In the genomic region with DNA sequence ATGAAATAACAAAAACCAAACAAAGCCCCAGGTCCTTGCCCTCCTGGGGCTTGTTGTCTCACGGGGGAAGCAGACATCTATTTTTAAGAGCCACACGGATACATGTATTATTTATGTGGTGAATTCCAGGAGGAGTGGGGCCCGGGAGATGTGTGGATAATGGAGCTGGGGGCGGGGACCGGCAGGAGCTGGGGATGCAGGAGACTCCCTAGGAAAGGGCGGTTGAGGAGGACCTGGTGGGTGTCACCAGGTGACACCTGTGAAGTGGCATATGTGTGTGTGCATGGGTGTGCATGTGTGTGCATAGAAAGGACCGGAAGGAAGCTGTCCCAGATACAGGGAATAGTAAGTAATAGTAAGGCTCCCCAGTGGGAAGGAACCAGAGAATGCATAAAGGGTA, we compare ENCODE assay signal across 18 cellular contexts.
DNase-seq lines count a peak whose midpoint lies in the region; ATAC-seq and TF ChIP-seq lines count a peak whose summit lies in the region.
"Had no signal": no experiment of that assay in that cellular context is flagged by ENCODE, and none has a peak within 500 bp of the region (broad histone marks: within the 10 kb centered on the region; RNA-seq: fewer than 3 reads in every experiment).

No MANE protein-coding gene starts in this region.

- TF ChIP-seq CTCF in heart right ventricle (IDR thresholded peaks at IDR 0.05), result no peak
- no peak for TF ChIP-seq CTCF in chondrocyte (IDR thresholded peaks at IDR 0.05)
- no peak for TF ChIP-seq CTCF in neural progenitor cell (IDR thresholded peaks at IDR 0.05)
- TF ChIP-seq CTCF in spleen (IDR thresholded peaks at IDR 0.05 in 8 of 11, conservative IDR thresholded peaks at IDR 0.05 in 3 of 11), result no peak

- in situ Hi-C loops in ACHN (cut with HindIII; ENCODE audit: low pct_ligation_motif_present, low pct_unique_long_range_greater_than_20kb, low sequenced_read_pairs), result no loop called here

- no peak overlapping the region for H2AFZ ChIP-seq in neural progenitor cell (replicated peaks)

- H3K27ac Mint-ChIP-seq in chondrocyte (ENCODE audit: unreplicated experiment) (no peak overlapping the region), neural progenitor cell (peak overlapping the region; percentile 87)
- H3K27ac Mint-ChIP-seq: B cell; CD8-positive, alpha-beta T cell; GM23338 had no signal

- H3K27me3 Mint-ChIP-seq in chondrocyte (ENCODE audit: low read depth), result no peaks in the 10 kb centered on the region
- peaks cover 7% of the 10 kb centered on the region for H3K27me3 Mint-ChIP-seq in neural progenitor cell (ENCODE audit: insufficient read depth, low read depth)
- H3K27me3 Mint-ChIP-seq: B cell had no signal

- DNase-seq in Right ventricle myocardium inferior (ENCODE audit: missing footprints) (peak; percentile 14), heart right ventricle (no peak), chondrocyte (ENCODE audit: low spot score) (peak; percentile 58), neural progenitor cell (ENCODE audit: low spot score) (no peak), spleen (peak; percentile 16), ACHN (no peak), SKM-1 (lab: John Stamatoyannopoulos, UW; ENCODE audit: unreplicated experiment) (no peak), NCI-H1694 treated with DMSO at 0.1 percent for 48 hours (lab: John Stamatoyannopoulos, UW) (no peak)
- DNase-seq: 8988T; Calu3; CD8-positive, alpha-beta T cell; DMS79 treated with DMSO at 0.1 percent for 48 hours; GF-D8; H7 had no signal

- H3K4me1 ChIP-seq in heart right ventricle (no peaks in the 10 kb centered on the region), neural progenitor cell (peaks cover 8% of the 10 kb centered on the region), spleen (no peaks in the 10 kb centered on the region)

- TF ChIP-seq POLR2A in spleen (IDR thresholded peaks at IDR 0.05), result no peak

- H4K20me1 ChIP-seq in neural progenitor cell (ENCODE audit: low read depth), result no peaks in the 10 kb centered on the region
- H4K20me1 ChIP-seq: BLaER1 treated with 17β-estradiol and CSF1 and Interleukin-3, amounts not matched to agents 10 nM and 100 nM had no signal

- H3K4me1 Mint-ChIP-seq in chondrocyte (ENCODE audit: low read depth), result no peaks in the 10 kb centered on the region
- peaks cover 11% of the 10 kb centered on the region for H3K4me1 Mint-ChIP-seq in neural progenitor cell
- H3K4me1 Mint-ChIP-seq: B cell had no signal

- H3K4me2 ChIP-seq in neural progenitor cell, result no peak overlapping the region
- H3K4me2 ChIP-seq: BLaER1 treated with 17β-estradiol and CSF1 and Interleukin-3, amounts not matched to agents 10 nM and 100 nM; GM23338 had no signal

- no peaks in the 10 kb centered on the region for H3K79me2 ChIP-seq in neural progenitor cell (ENCODE audit: low read depth)

- H3K36me3 Mint-ChIP-seq in chondrocyte (ENCODE audit: low read depth) (no peaks in the 10 kb centered on the region), neural progenitor cell (no peaks in the 10 kb centered on the region)
- H3K36me3 Mint-ChIP-seq: CD8-positive, alpha-beta T cell had no signal

- H3K4me3 Mint-ChIP-seq in chondrocyte (ENCODE audit: unreplicated experiment) (no peak overlapping the region), neural progenitor cell (peak overlapping the region; percentile 22)
- H3K4me3 Mint-ChIP-seq: B cell; CD8-positive, alpha-beta T cell; GM23338 had no signal

- no peak overlapping the region for H3K4me3 ChIP-seq in heart right ventricle
- no peak overlapping the region for H3K4me3 ChIP-seq in neural progenitor cell
- no peak overlapping the region for H3K4me3 ChIP-seq in spleen
- H3K4me3 ChIP-seq: BLaER1 treated with 17β-estradiol and CSF1 and Interleukin-3, amounts not matched to agents 10 nM and 100 nM; GM23338 had no signal

- H3K9me3 ChIP-seq in heart right ventricle (no peaks in the 10 kb centered on the region), neural progenitor cell (ENCODE audit: low read depth) (no peaks in the 10 kb centered on the region), spleen (no peaks in the 10 kb centered on the region)
- H3K9me3 ChIP-seq: BLaER1 treated with 17β-estradiol and CSF1 and Interleukin-3, amounts not matched to agents 10 nM and 100 nM had no signal

- H3K9me3 Mint-ChIP-seq in chondrocyte (ENCODE audit: low read depth) (no peaks in the 10 kb centered on the region), neural progenitor cell (peaks cover 2% of the 10 kb centered on the region)
- H3K9me3 Mint-ChIP-seq: CD8-positive, alpha-beta T cell; GM23338 had no signal

- H3K9ac ChIP-seq in neural progenitor cell, result no peak overlapping the region
- H3K9ac ChIP-seq: BLaER1 treated with 17β-estradiol and CSF1 and Interleukin-3, amounts not matched to agents 10 nM and 100 nM had no signal

- no peaks in the 10 kb centered on the region for H3K36me3 ChIP-seq in heart right ventricle
- H3K36me3 ChIP-seq in neural progenitor cell, result no peaks in the 10 kb centered on the region
- H3K36me3 ChIP-seq in spleen, result no peaks in the 10 kb centered on the region
- H3K36me3 ChIP-seq: BLaER1 treated with 17β-estradiol and CSF1 and Interleukin-3, amounts not matched to agents 10 nM and 100 nM had no signal

- H3K27me3 ChIP-seq in heart right ventricle (peaks cover 0 to 7% (median 0%) of the 10 kb centered on the region in 7 donors), neural progenitor cell (no peaks in the 10 kb centered on the region), spleen (replicated peaks in 1 of 7) (no peaks in the 10 kb centered on the region)
- H3K27me3 ChIP-seq: BLaER1 treated with 17β-estradiol and CSF1 and Interleukin-3, amounts not matched to agents 10 nM and 100 nM had no signal

- H3F3A ChIP-seq in neural progenitor cell (ENCODE audit: low read depth), result no peaks in the 10 kb centered on the region

- intact Hi-C loops in Right ventricle myocardium inferior (cut with DNase I), result no loop called here
- intact Hi-C loops in heart right ventricle (cut with DNase I), result no loop called here
- intact Hi-C loops in spleen (cut with DNase I; ENCODE audit: low total_unique reads), result no loop called here

- WGBS in heart right ventricle, 2 donors, result 81 to 83% methylated on average over 7 of the region's 7 CpGs
- WGBS in spleen, 5 donors, result 79 to 91% (median 81%) methylated on average over 7 of the region's 7 CpGs

- H3K27ac ChIP-seq in heart right ventricle (no peak overlapping the region), neural progenitor cell (no peak overlapping the region), spleen (no peak overlapping the region)
- H3K27ac ChIP-seq: BLaER1 treated with 17β-estradiol and CSF1 and Interleukin-3, amounts not matched to agents 10 nM and 100 nM had no signal

- no peak for ATAC-seq in Right ventricle myocardium inferior
- ATAC-seq in heart right ventricle, result no peak
- ATAC-seq: CD8-positive, alpha-beta T cell; GM23338; HCT116 had no signal

Comparison
In these comparisons a context has a peak if more than half of its experiments do, and no peak if none do; other contexts are left out.
1. DNase-seq: peak in Right ventricle myocardium inferior (single experiment), chondrocyte (single experiment) and spleen (single experiment); none in heart right ventricle (0 of 2), neural progenitor cell (single experiment), ACHN (single experiment), SKM-1 (single experiment) and NCI-H1694 treated with DMSO at 0.1 percent for 48 hours (single experiment).